ENCODE assay signal across 8 cellular contexts in genomic region chr20:5933802-5934436, GRCh38. TPM values are rescaled to one million over a fixed set of nuclear protein-coding genes. Genes with fewer than 3 reads are reported as not detected.
DNase-seq lines count a peak whose midpoint lies in the region; ATAC-seq, FAIRE-seq and TF ChIP-seq lines count a peak whose summit lies in the region.

No MANE protein-coding gene starts in this region.

- H3K27ac Mint-ChIP-seq in activated CD4-positive, alpha-beta T cell treated with anti-CD3 and anti-CD28 coated beads for 36 hours = no peak overlapping the region
- H3K27ac Mint-ChIP-seq in mesothelial cell of epicardium = no peak overlapping the region

- CTCF ChIA-PET in activated CD4-positive, alpha-beta T cell treated with anti-CD3 and anti-CD28 coated beads for 36 hours (lab: Charles Lee) = interaction anchor here (0.6 to 2.7 kb wide), 4 partner anchors 12 to 405 kb away, joined by 3 to 17 read pairs (median 5); no protein-coding TSS in a partner anchor
- CTCF ChIA-PET in SK-N-SH (lab: Yijun Ruan, JAX) (interaction anchor here (0.5 to 1.8 kb wide), 11 partner anchors 9 to 405 kb away, joined by 3 to 10 read pairs (median 4); no protein-coding TSS in a partner anchor), HepG2 (lab: Yijun Ruan, JAX; ENCODE audit: low intra/inter-chr PET ratio, low total read pairs) (interaction anchor here (1.5 to 2.6 kb wide), 4 partner anchors 146 to 405 kb away, joined by 7 to 27 read pairs (median 9); no protein-coding TSS in a partner anchor)

- TF ChIP-seq POLR2A in HepG2 (IDR thresholded peaks at IDR 0.05; ENCODE audit: insufficient read depth in 1 of 2, low read depth in 2 of 2, low read length in 2 of 2) = no peak

- H3K9me3 Mint-ChIP-seq in activated CD4-positive, alpha-beta T cell treated with anti-CD3 and anti-CD28 coated beads for 36 hours (ENCODE audit: low read depth) = no peaks in the 10 kb centered on the region
- H3K9me3 Mint-ChIP-seq in mesothelial cell of epicardium = no peaks in the 10 kb centered on the region

- TF ChIP-seq EP300 in SK-N-SH (IDR thresholded peaks at IDR 0.05; ENCODE audit: borderline replicate concordance in 1 of 2, low read depth in 1 of 2, low read length in 1 of 2) = no peak
- TF ChIP-seq EP300 in HepG2 (IDR thresholded peaks at IDR 0.05; ENCODE audit: low read depth in 2 of 2, low read length in 2 of 2) = no peak
- TF ChIP-seq EP300 in HepG2 (CRISPR knock-in tag; IDR thresholded peaks at IDR 0.05; ENCODE audit: borderline replicate concordance) = no peak

- ATAC-seq in activated CD4-positive, alpha-beta T cell treated with anti-CD3 and anti-CD28 coated beads for 36 hours = peak; percentile 88
- ATAC-seq in HepG2 (peak; percentile 92), HG02623 (IDR thresholded peaks at IDR 0.05; ENCODE audit: unreplicated experiment) (no peak)

- H3K27me3 Mint-ChIP-seq in activated CD4-positive, alpha-beta T cell treated with anti-CD3 and anti-CD28 coated beads for 36 hours = no peaks in the 10 kb centered on the region
- peaks cover 18% of the 10 kb centered on the region for H3K27me3 Mint-ChIP-seq in mesothelial cell of epicardium (ENCODE audit: low read depth)

- H3K9me3 ChIP-seq in SK-N-SH = no peaks in the 10 kb centered on the region
- no peaks in the 10 kb centered on the region for H3K9me3 ChIP-seq in HepG2 (ENCODE audit: low read length)

- TF ChIP-seq RAD21 in SK-N-SH (IDR thresholded peaks at IDR 0.05; ENCODE audit: low read length) = peak; percentile 74
- peak; percentile 64; the same call in 1 of the 2 replicates for TF ChIP-seq RAD21 in HepG2 (CRISPR knock-in tag; IDR thresholded peaks at IDR 0.05)

- no peak overlapping the region for H3K4me3 Mint-ChIP-seq in activated CD4-positive, alpha-beta T cell treated with anti-CD3 and anti-CD28 coated beads for 36 hours
- no peak overlapping the region for H3K4me3 Mint-ChIP-seq in mesothelial cell of epicardium

- no peak overlapping the region for H3K9ac ChIP-seq in SK-N-SH
- H3K9ac ChIP-seq in HepG2 (ENCODE audit: insufficient read depth, low read depth, low read length) = no peak overlapping the region

- H3K9me2 ChIP-seq in SK-N-SH = no peaks in the 10 kb centered on the region

- H3K4me1 Mint-ChIP-seq in activated CD4-positive, alpha-beta T cell treated with anti-CD3 and anti-CD28 coated beads for 36 hours = peaks cover 8% of the 10 kb centered on the region
- H3K4me1 Mint-ChIP-seq in mesothelial cell of epicardium = no peaks in the 10 kb centered on the region

- WGBS in SK-N-SH (ENCODE audit: low lambda C conversion rate) = 76% methylated on average over 7 of the region's 7 CpGs
- WGBS in HepG2 (ENCODE audit: low lambda C conversion rate) = 64% methylated on average over 7 of the region's 7 CpGs

- in situ Hi-C loops in HepG2 (cut with HindIII; ENCODE audit: extremely low pct_ligation_motif_present, low pct_unique_long_range_greater_than_20kb) = loop anchor here (5.0 kb wide), 2 partner anchors 127 to 402 kb away; no protein-coding TSS in a partner anchor

- H3K27ac ChIP-seq in SK-N-SH (ENCODE audit: low read depth in 2 of 2, low read length in 1 of 2) = no peak overlapping the region
- no peak overlapping the region for H3K27ac ChIP-seq in HepG2 (ENCODE audit: extremely low read length, insufficient read depth, low read length)

- BruUV-seq in HepG2 (replicated peaks; lab: Mats Ljungman, UMichigan) = no TSS peak

- H3K4me3 ChIP-seq in SK-N-SH (ENCODE audit: low read depth in 2 of 2, low read length in 1 of 2) (no peak overlapping the region), HepG2 (replicated peaks in 1 of 3; ENCODE audit: insufficient read depth in 1 of 3, low read depth in 2 of 3, low read length in 3 of 3) (no peak overlapping the region)

- H3K36me3 ChIP-seq in SK-N-SH (replicated peaks in 1 of 2; ENCODE audit: control insufficient read depth in 1 of 2, insufficient read depth in 2 of 2, low read length in 1 of 2) (peaks cover 3 to 15% of the 10 kb centered on the region in 2 experiments), HepG2 (replicated peaks in 1 of 2; ENCODE audit: control insufficient read depth in 1 of 2, insufficient read depth in 2 of 2, low read length in 2 of 2) (peaks cover 0 to 2% of the 10 kb centered on the region in 2 experiments; a peak in 4 of 5 replicates)

- H3K27me3 ChIP-seq in SK-N-SH (ENCODE audit: insufficient read depth) = peaks cover 8% of the 10 kb centered on the region; the same call in 1 of the 2 replicates
- no peaks in the 10 kb centered on the region for H3K27me3 ChIP-seq in HepG2 (ENCODE audit: control insufficient read depth in 1 of 2, insufficient read depth in 2 of 2, low read length in 2 of 2)

- POLR2A ChIA-PET in activated CD4-positive, alpha-beta T cell treated with anti-CD3 and anti-CD28 coated beads for 36 hours (lab: Charles Lee) = no interaction called here
- POLR2A ChIA-PET in SK-N-SH (lab: Yijun Ruan, JAX) = no interaction called here
- POLR2A ChIA-PET in HepG2 (lab: Yijun Ruan, JAX) = no interaction called here

- peak; percentile 36 for DNase-seq in activated CD4-positive, alpha-beta T cell treated with anti-CD3 and anti-CD28 coated beads for 36 hours
- DNase-seq in activated CD4-positive, alpha-beta T cell treated with anti-CD3 and anti-CD28 coated beads, Interleukin-2, amount 50 U/mL, for 1 hour = no peak
- DNase-seq in HPDE6-E6E7 (ENCODE audit: extremely low spot score) (peak; percentile 63), SK-N-SH (peak; percentile 48), HepG2 (ENCODE audit: low spot score) (peak; percentile 71), NCI-H446 treated with DMSO at 0.1 percent for 48 hours (lab: John Stamatoyannopoulos, UW) (no peak), mesothelial cell of epicardium (ENCODE audit: low spot score in 2 of 2, unreplicated experiment in 2 of 2) (no peak)

- peaks cover 9% of the 10 kb centered on the region for H3K36me3 Mint-ChIP-seq in activated CD4-positive, alpha-beta T cell treated with anti-CD3 and anti-CD28 coated beads for 36 hours (ENCODE audit: low read depth)
- peaks cover 5% of the 10 kb centered on the region for H3K36me3 Mint-ChIP-seq in mesothelial cell of epicardium

- no peaks in the 10 kb centered on the region for H3F3A ChIP-seq in SK-N-SH (replicated peaks; ENCODE audit: insufficient read depth)

- TF ChIP-seq CTCF in SK-N-SH (IDR thresholded peaks at IDR 0.05) = peak; percentile 48
- peak; percentile 85 for TF ChIP-seq CTCF in HepG2 (CRISPR knock-in tag; IDR thresholded peaks at IDR 0.05)
- TF ChIP-seq CTCF in mesothelial cell of epicardium (IDR thresholded peaks at IDR 0.05; ENCODE audit: unreplicated experiment) = no peak

- H4K20me1 ChIP-seq in SK-N-SH (ENCODE audit: insufficient read depth) (no peaks in the 10 kb centered on the region), HepG2 (ENCODE audit: insufficient read depth, low read length) (no peaks in the 10 kb centered on the region)

- H3K4me2 ChIP-seq in SK-N-SH (no peak overlapping the region), HepG2 (ENCODE audit: low read depth, low read length) (no peak overlapping the region)

- H2AFZ ChIP-seq in SK-N-SH (ENCODE audit: low read depth) = no peak overlapping the region
- H2AFZ ChIP-seq in HepG2 (ENCODE audit: low read length) = no peak overlapping the region

- peak; percentile 90 for FAIRE-seq in HepG2 (lab: Jason Lieb, UNC)

- no peaks in the 10 kb centered on the region for H3K79me2 ChIP-seq in SK-N-SH (ENCODE audit: insufficient read depth)
- H3K79me2 ChIP-seq in HepG2 (ENCODE audit: insufficient read depth, low read length) = no peaks in the 10 kb centered on the region

- intact Hi-C loops in activated CD4-positive, alpha-beta T cell treated with anti-CD3 and anti-CD28 coated beads for 36 hours (cut with DNase I, micrococcal nuclease) = loop anchor here (1.0 to 10.0 kb wide), 3 partner anchors 129 to 405 kb away; no protein-coding TSS in a partner anchor
- intact Hi-C loops in HepG2 (cut with micrococcal nuclease; ENCODE audit: unreplicated experiment) = loop anchor here (1.0 to 5.0 kb wide), 4 partner anchors 117 to 405 kb away; no protein-coding TSS in a partner anchor

- H3K4me1 ChIP-seq in SK-N-SH (ENCODE audit: control insufficient read depth in 1 of 2, insufficient read depth in 2 of 2, low read depth in 1 of 2, low read length in 1 of 2) (peaks cover 0 to 9% of the 10 kb centered on the region in 2 experiments; a peak in 1 of 4 replicates), HepG2 (ENCODE audit: insufficient read depth, low read length) (peaks cover 9% of the 10 kb centered on the region; the same call in 1 of the 2 replicates)

RNA-seq across cellular contexts. Expression of gene TRMT6, which starts 16.4 kb away (rescaled TPM):
- total RNA-seq in activated CD4-positive, alpha-beta T cell treated with anti-CD3 and anti-CD28 coated beads for 36 hours = 10 to 100 TPM; 20.9 to 27.3 TPM
- polyA plus RNA-seq in SK-N-SH (2012; rRNA removed) (16.1 and 16.8 TPM in 2 replicates), HepG2 (2011; rRNA removed) (8.9 and 10.5 TPM in 2 replicates)
- polyA plus RNA-seq in SK-N-SH (2012; cell fraction: cytosol; rRNA removed) = 18.9 and 23.5 TPM in 2 replicates
- 7.9 and 13.8 TPM in 2 replicates for polyA plus RNA-seq in SK-N-SH (2012; cell fraction: nucleus; rRNA removed)
- total RNA-seq in HepG2 (2016; rRNA removed; fragmentation: Illumina TruSeq; extraction: Trizol) (37.8 and 51.1 TPM in 2 replicates), mesothelial cell of epicardium (12.1 to 13.2 TPM (median 12.6 TPM) in 3 replicates)
- total RNA-seq in HepG2 (2016; cell fraction: cytosol; rRNA removed; fragmentation: Illumina TruSeq; extraction: Trizol; ENCODE audit: low read depth) = 3.2 and 4.1 TPM in 2 replicates
- total RNA-seq in HepG2 (2016; cell fraction: insoluble cytoplasmic fraction; rRNA removed; fragmentation: Illumina TruSeq; extraction: Trizol) = 36.1 and 50.1 TPM in 2 replicates
- 11.6 and 12.7 TPM in 2 replicates for total RNA-seq in HepG2 (2016; cell fraction: membrane; rRNA removed; fragmentation: Illumina TruSeq; extraction: Trizol)
- total RNA-seq in HepG2 (2016; cell fraction: nucleus; rRNA removed; fragmentation: Illumina TruSeq; extraction: Trizol) = 19.1 and 21.2 TPM in 2 replicates
- 6.0 and 8.6 TPM in 2 replicates for polyA plus RNA-seq in HepG2 (2011; cell fraction: cytosol; rRNA removed)
- polyA plus RNA-seq in HepG2 (2011; cell fraction: nucleus; rRNA removed) = 5.7 and 6.8 TPM in 2 replicates
- 14.7 and 17.7 TPM in 2 replicates for polyA plus RNA-seq in HepG2 (2012)
- 2.6 and 2.9 TPM in 2 replicates for polyA plus RNA-seq in HepG2 (2016; cell fraction: cytosol; fragmentation: Illumina TruSeq; extraction: Trizol; ENCODE audit: low read depth)
- polyA plus RNA-seq in HepG2 (2016; cell fraction: insoluble cytoplasmic fraction; fragmentation: Illumina TruSeq; extraction: Trizol; ENCODE audit: low read depth) = 50.0 and 54.7 TPM in 2 replicates
- 6.4 and 6.7 TPM in 2 replicates for polyA plus RNA-seq in HepG2 (2016; cell fraction: membrane; fragmentation: Illumina TruSeq; extraction: Trizol; ENCODE audit: low read depth)
- 31.4 and 32.2 TPM in 2 replicates for polyA plus RNA-seq in HepG2 (2016; cell fraction: nucleus; fragmentation: Illumina TruSeq; extraction: Trizol; ENCODE audit: insufficient read depth, low read depth)
- 2.2 and 4.1 TPM in 2 replicates for polyA minus RNA-seq in HepG2 (2011; rRNA and poly(A)+ RNA removed; ENCODE audit: low replicate concordance)
- polyA minus RNA-seq in HepG2 (2011; cell fraction: cytosol; rRNA and poly(A)+ RNA removed) = 7.7 and 7.9 TPM in 2 replicates
- polyA minus RNA-seq in HepG2 (2011; cell fraction: nucleus; rRNA and poly(A)+ RNA removed) = 9.3 and 13.8 TPM in 2 replicates

RNA-seq across cellular contexts. Expression of gene MCM8, which starts 16.5 kb away (rescaled TPM):
- total RNA-seq in activated CD4-positive, alpha-beta T cell treated with anti-CD3 and anti-CD28 coated beads for 36 hours = 10 to 100 TPM; 42.5 to 45.4 TPM
- polyA plus RNA-seq in SK-N-SH (2012; rRNA removed) (4.0 and 5.9 TPM in 2 replicates), HepG2 (2011; rRNA removed) (7.7 and 11.5 TPM in 2 replicates)
- 6.7 and 6.9 TPM in 2 replicates for polyA plus RNA-seq in SK-N-SH (2012; cell fraction: cytosol; rRNA removed)
- polyA plus RNA-seq in SK-N-SH (2012; cell fraction: nucleus; rRNA removed) = 2.9 and 4.9 TPM in 2 replicates
- total RNA-seq in HepG2 (2016; rRNA removed; fragmentation: Illumina TruSeq; extraction: Trizol) (59.3 and 91.2 TPM in 2 replicates), mesothelial cell of epicardium (10.2 to 11.4 TPM (median 11.3 TPM) in 3 replicates)
- total RNA-seq in HepG2 (2016; cell fraction: cytosol; rRNA removed; fragmentation: Illumina TruSeq; extraction: Trizol; ENCODE audit: low read depth) = 15.7 and 19.4 TPM in 2 replicates
- 56.1 and 90.3 TPM in 2 replicates for total RNA-seq in HepG2 (2016; cell fraction: insoluble cytoplasmic fraction; rRNA removed; fragmentation: Illumina TruSeq; extraction: Trizol)
- total RNA-seq in HepG2 (2016; cell fraction: membrane; rRNA removed; fragmentation: Illumina TruSeq; extraction: Trizol) = 31.1 and 31.6 TPM in 2 replicates
- 37.2 and 42.4 TPM in 2 replicates for total RNA-seq in HepG2 (2016; cell fraction: nucleus; rRNA removed; fragmentation: Illumina TruSeq; extraction: Trizol)
- 4.4 and 5.6 TPM in 2 replicates for polyA plus RNA-seq in HepG2 (2011; cell fraction: cytosol; rRNA removed)
- 4.2 and 4.6 TPM in 2 replicates for polyA plus RNA-seq in HepG2 (2011; cell fraction: nucleus; rRNA removed)
- 9.5 and 15.9 TPM in 2 replicates for polyA plus RNA-seq in HepG2 (2012)
- polyA plus RNA-seq in HepG2 (2016; cell fraction: cytosol; fragmentation: Illumina TruSeq; extraction: Trizol; ENCODE audit: low read depth) = 2.3 and 2.4 TPM in 2 replicates
- polyA plus RNA-seq in HepG2 (2016; cell fraction: insoluble cytoplasmic fraction; fragmentation: Illumina TruSeq; extraction: Trizol; ENCODE audit: low read depth) = 54.6 and 61.4 TPM in 2 replicates
- 8.8 and 9.4 TPM in 2 replicates for polyA plus RNA-seq in HepG2 (2016; cell fraction: membrane; fragmentation: Illumina TruSeq; extraction: Trizol; ENCODE audit: low read depth)
- 34.3 and 37.9 TPM in 2 replicates for polyA plus RNA-seq in HepG2 (2016; cell fraction: nucleus; fragmentation: Illumina TruSeq; extraction: Trizol; ENCODE audit: insufficient read depth, low read depth)
- polyA minus RNA-seq in HepG2 (2011; rRNA and poly(A)+ RNA removed; ENCODE audit: low replicate concordance) = 4.8 and 11.3 TPM in 2 replicates
- 7.7 and 10.4 TPM in 2 replicates for polyA minus RNA-seq in HepG2 (2011; cell fraction: cytosol; rRNA and poly(A)+ RNA removed)
- 11.6 and 11.7 TPM in 2 replicates for polyA minus RNA-seq in HepG2 (2011; cell fraction: nucleus; rRNA and poly(A)+ RNA removed)

RNA-seq across cellular contexts. Expression of gene CHGB, which starts 22.6 kb away (rescaled TPM):
- under 1 TPM in 1 of 2 experiments, not detected in 1; 0.09 TPM for total RNA-seq in activated CD4-positive, alpha-beta T cell treated with anti-CD3 and anti-CD28 coated beads for 36 hours
- polyA plus RNA-seq in SK-N-SH (2012; rRNA removed) (5.2 and 10.2 TPM in 2 replicates), HepG2 (2011; rRNA removed) (0.26 and 0.28 TPM in 2 replicates)
- polyA plus RNA-seq in SK-N-SH (2012; cell fraction: cytosol; rRNA removed) = 15.8 and 18.6 TPM in 2 replicates
- 1.8 and 2.5 TPM in 2 replicates for polyA plus RNA-seq in SK-N-SH (2012; cell fraction: nucleus; rRNA removed)
- total RNA-seq in HepG2 (2016; rRNA removed; fragmentation: Illumina TruSeq; extraction: Trizol) (0.20 and 0.86 TPM in 2 replicates), mesothelial cell of epicardium (4.2 to 4.7 TPM (median 4.4 TPM) in 3 replicates)
- 0.09 TPM in 1 of 2 replicates, not detected in the other for total RNA-seq in HepG2 (2016; cell fraction: cytosol; rRNA removed; fragmentation: Illumina TruSeq; extraction: Trizol; ENCODE audit: low read depth)
- 0.40 and 0.58 TPM in 2 replicates for total RNA-seq in HepG2 (2016; cell fraction: insoluble cytoplasmic fraction; rRNA removed; fragmentation: Illumina TruSeq; extraction: Trizol)
- 0.10 and 0.15 TPM in 2 replicates for total RNA-seq in HepG2 (2016; cell fraction: membrane; rRNA removed; fragmentation: Illumina TruSeq; extraction: Trizol)
- total RNA-seq in HepG2 (2016; cell fraction: nucleus; rRNA removed; fragmentation: Illumina TruSeq; extraction: Trizol) = 0.28 and 0.78 TPM in 2 replicates
- polyA plus RNA-seq in HepG2 (2011; cell fraction: cytosol; rRNA removed) = 0.32 and 0.36 TPM in 2 replicates
- 0.23 and 0.27 TPM in 2 replicates for polyA plus RNA-seq in HepG2 (2011; cell fraction: nucleus; rRNA removed)
- polyA plus RNA-seq in HepG2 (2012) = 0.17 and 0.56 TPM in 2 replicates
- polyA plus RNA-seq in HepG2 (2016; cell fraction: cytosol; fragmentation: Illumina TruSeq; extraction: Trizol; ENCODE audit: low read depth) = 0.08 and 0.15 TPM in 2 replicates
- 0.45 and 0.49 TPM in 2 replicates for polyA plus RNA-seq in HepG2 (2016; cell fraction: insoluble cytoplasmic fraction; fragmentation: Illumina TruSeq; extraction: Trizol; ENCODE audit: low read depth)
- 0.15 and 0.21 TPM in 2 replicates for polyA plus RNA-seq in HepG2 (2016; cell fraction: membrane; fragmentation: Illumina TruSeq; extraction: Trizol; ENCODE audit: low read depth)
- polyA plus RNA-seq in HepG2 (2016; cell fraction: nucleus; fragmentation: Illumina TruSeq; extraction: Trizol; ENCODE audit: insufficient read depth, low read depth) = 1.3 and 1.4 TPM in 2 replicates
- polyA minus RNA-seq in HepG2 (2011; rRNA and poly(A)+ RNA removed; ENCODE audit: low replicate concordance) = 0.12 TPM in 1 of 2 replicates, not detected in the other
- polyA minus RNA-seq in HepG2 (2011; cell fraction: cytosol; rRNA and poly(A)+ RNA removed) = 0.40 TPM in 1 of 2 replicates, not detected in the other
- not detected in 2 replicates for polyA minus RNA-seq in HepG2 (2011; cell fraction: nucleus; rRNA and poly(A)+ RNA removed)

Comparison
In these comparisons a context has a peak if more than half of its experiments do, and no peak if none do; other contexts are left out.
1. DNase-seq: peak in activated CD4-positive, alpha-beta T cell treated with anti-CD3 and anti-CD28 coated beads for 36 hours (single experiment), HPDE6-E6E7 (single experiment), SK-N-SH (single experiment) and HepG2 (single experiment); none in activated CD4-positive, alpha-beta T cell treated with anti-CD3 and anti-CD28 coated beads, Interleukin-2, amount 50 U/mL, for 1 hour (single experiment), NCI-H446 treated with DMSO at 0.1 percent for 48 hours (single experiment) and mesothelial cell of epicardium (0 of 2).